Comparison of ENCODE assay signal across 1 cellular context in the genomic region with DNA sequence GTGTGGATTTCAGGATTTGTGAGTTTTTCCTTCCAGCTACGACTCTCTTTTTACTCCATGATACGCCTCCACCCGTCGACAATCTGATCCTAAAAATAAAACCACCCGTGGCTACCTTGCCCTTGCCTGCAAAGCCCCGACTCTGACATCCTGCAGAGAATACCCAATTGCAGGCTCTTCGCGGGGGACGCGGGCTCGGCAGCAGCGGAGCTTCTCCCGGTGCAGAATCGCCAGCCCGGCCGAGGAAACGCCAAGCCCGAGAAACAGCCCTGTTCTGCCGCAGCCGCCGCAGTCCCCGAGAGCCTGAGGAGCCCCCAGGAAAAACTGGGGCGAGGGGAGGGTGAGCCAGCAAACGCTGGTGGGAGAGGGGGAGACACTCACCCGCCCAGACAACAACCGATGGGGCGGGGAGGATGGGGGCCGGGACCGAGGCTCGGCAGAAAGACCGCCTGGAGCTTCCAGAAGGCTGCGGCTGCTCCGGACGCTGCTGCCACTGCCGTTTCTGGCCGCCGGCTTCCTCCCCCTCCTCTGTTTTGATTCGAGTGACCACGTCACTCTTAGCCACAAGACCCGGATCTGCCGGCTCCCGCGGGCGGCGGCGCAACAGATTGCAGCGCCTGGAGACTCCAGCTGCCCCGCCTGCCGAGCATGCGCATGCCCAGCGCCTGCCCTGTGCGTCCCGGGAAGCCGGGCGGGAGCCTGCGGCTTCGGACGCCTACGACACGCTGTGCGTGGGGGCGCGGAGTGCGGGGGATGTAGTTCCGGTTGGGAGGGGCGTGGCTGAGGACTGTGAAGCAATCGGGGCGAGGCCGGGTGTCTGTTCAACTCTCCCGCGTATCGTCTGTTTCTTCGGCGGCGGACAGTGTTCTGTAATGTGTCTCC.
A peak's percentile ranks its signal among the peaks of the same experiment; 100 is the strongest.
TF ChIP-seq lines count a peak whose summit lies in the region.

TSS of gene SMIM14 (minus strand) at position 508 of the 882 bp plus-strand sequence. CDS start 33,720 bp downstream, outside the sequence.

TF ChIP-seq in HCT116, 20 proteins besides CTCF, POLR2A, EP300 and RAD21 (continued from another document):
- TF ChIP-seq REST (IDR thresholded peaks at IDR 0.05; ENCODE audit: low read depth) (no peak), JUND (IDR thresholded peaks at IDR 0.05) (no peak), ELF1 (IDR thresholded peaks at IDR 0.05; ENCODE audit: borderline replicate concordance, low read depth) (peak; percentile 9; the same call in 1 of the 2 replicates), ZNF274 (IDR thresholded peaks at IDR 0.05; ENCODE audit: low read depth, low read length) (no peak), SRF (IDR thresholded peaks at IDR 0.05; ENCODE audit: low read depth) (no peak; the same call in 1 of the 2 replicates), SP1 (IDR thresholded peaks at IDR 0.05; ENCODE audit: low read depth) (peak; percentile 78), EGR1 (IDR thresholded peaks at IDR 0.05; ENCODE audit: low read depth) (peak; percentile 99), ZFX (IDR thresholded peaks at IDR 0.05) (no peak), EZH2 (IDR thresholded peaks at IDR 0.05) (no peak), SIN3A (IDR thresholded peaks at IDR 0.05; ENCODE audit: low read depth) (peak; percentile 89), YY1 (IDR thresholded peaks at IDR 0.05; ENCODE audit: extremely low read depth, insufficient replicate concordance, low read depth, low read length) (peak; percentile 20)
- TF ChIP-seq, protein P1, sequence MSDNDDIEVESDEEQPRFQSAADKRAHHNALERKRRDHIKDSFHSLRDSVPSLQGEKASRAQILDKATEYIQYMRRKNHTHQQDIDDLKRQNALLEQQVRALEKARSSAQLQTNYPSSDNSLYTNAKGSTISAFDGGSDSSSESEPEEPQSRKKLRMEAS (IDR thresholded peaks at IDR 0.05): peak; percentile 94
- TF ChIP-seq, protein P2, sequence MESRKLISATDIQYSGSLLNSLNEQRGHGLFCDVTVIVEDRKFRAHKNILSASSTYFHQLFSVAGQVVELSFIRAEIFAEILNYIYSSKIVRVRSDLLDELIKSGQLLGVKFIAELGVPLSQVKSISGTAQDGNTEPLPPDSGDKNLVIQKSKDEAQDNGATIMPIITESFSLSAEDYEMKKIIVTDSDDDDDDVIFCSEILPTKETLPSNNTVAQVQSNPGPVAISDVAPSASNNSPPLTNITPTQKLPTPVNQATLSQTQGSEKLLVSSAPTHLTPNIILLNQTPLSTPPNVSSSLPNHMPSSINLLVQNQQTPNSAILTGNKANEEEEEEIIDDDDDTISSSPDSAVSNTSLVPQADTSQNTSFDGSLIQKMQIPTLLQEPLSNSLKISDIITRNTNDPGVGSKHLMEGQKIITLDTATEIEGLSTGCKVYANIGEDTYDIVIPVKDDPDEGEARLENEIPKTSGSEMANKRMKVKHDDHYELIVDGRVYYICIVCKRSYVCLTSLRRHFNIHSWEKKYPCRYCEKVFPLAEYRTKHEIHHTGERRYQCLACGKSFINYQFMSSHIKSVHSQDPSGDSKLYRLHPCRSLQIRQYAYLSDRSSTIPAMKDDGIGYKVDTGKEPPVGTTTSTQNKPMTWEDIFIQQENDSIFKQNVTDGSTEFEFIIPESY (IDR thresholded peaks at IDR 0.05; ENCODE audit: extremely low read depth, insufficient replicate concordance, low read length): peak; percentile 12
TF ChIP-seq in HCT116: peak in this region for 11.
